ENCODE assay signal across 18 cellular contexts in the genomic region with DNA sequence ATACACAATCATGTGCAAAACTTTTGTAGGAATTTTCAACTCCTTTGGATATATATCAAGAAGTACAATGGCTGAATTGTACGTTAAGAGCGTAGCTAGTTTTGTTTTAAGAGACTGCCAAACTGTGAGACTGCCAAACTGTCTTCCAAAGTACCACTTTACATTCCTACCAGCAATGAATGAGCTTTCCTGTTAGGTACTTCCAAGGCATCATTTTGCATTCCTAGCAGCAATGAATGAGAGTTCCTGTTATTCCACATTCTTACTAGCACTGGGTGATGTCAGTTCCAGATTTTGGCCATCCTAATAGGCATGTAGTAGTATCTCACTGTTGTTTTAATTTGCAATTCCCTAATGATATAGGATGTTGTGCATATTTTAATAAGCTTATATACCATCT.
DNase-seq lines count a peak whose midpoint lies in the region; ATAC-seq, FAIRE-seq and TF ChIP-seq lines count a peak whose summit lies in the region.
"Had no signal": no experiment of that assay in that cellular context is flagged by ENCODE, and none has a peak within 500 bp of the region (broad histone marks: within the 10 kb centered on the region; RNA-seq: fewer than 3 reads in every experiment).

No MANE protein-coding gene starts in this region.

- no peaks in the 10 kb centered on the region for H3F3A ChIP-seq in GM23338 (replicated peaks; ENCODE audit: low read depth)

- H3K23ac ChIP-seq in H1 (ENCODE audit: insufficient read length): no peak overlapping the region

- no peak overlapping the region for H3K56ac ChIP-seq in H1 (replicated peaks; ENCODE audit: insufficient read length, low read depth, low read length)

- no peak overlapping the region for H3K27ac Mint-ChIP-seq in GM23338
- H3K27ac Mint-ChIP-seq in activated CD4-positive, alpha-beta T cell treated with anti-CD3 and anti-CD28 coated beads, Interleukin-2, amount 10 ng/mL, durations not matched to agents 24 days and 14 days: no peak overlapping the region
- H3K27ac Mint-ChIP-seq: CD14-positive monocyte; CD4-positive, alpha-beta memory T cell; HFFc6 had no signal

- no peak overlapping the region for H2AK5ac ChIP-seq in H1 (ENCODE audit: low read depth, low read length)

- no peaks in the 10 kb centered on the region for H3K9me3 ChIP-seq in H1 (ENCODE audit: insufficient read depth in 2 of 2, low read depth in 1 of 2, low read length in 1 of 2)
- no peaks in the 10 kb centered on the region for H3K9me3 ChIP-seq in lower lobe of right lung

- TF ChIP-seq RAD21 in H1 (IDR thresholded peaks at IDR 0.05 in 1 of 2, conservative IDR thresholded peaks at IDR 0.05 in 1 of 2; ENCODE audit: low read depth in 2 of 2, low read length in 2 of 2): no peak

- FAIRE-seq in H1 (lab: Jason Lieb, UNC) (peak; percentile 45), GM19239 (lab: Jason Lieb, UNC) (no peak)
- FAIRE-seq: H54 had no signal

- H4K91ac ChIP-seq in H1 (replicated peaks; ENCODE audit: insufficient read length, low read length): no peak overlapping the region

- no peaks in the 10 kb centered on the region for H3K9me2 ChIP-seq in GM23338 (ENCODE audit: insufficient read depth)

- H2BK5ac ChIP-seq in H1 (ENCODE audit: low read depth, low read length): no peak overlapping the region

- peaks cover 1% of the 10 kb centered on the region for H3K27me3 Mint-ChIP-seq in GM23338 (ENCODE audit: insufficient read depth, low read depth, poor library complexity)
- no peaks in the 10 kb centered on the region for H3K27me3 Mint-ChIP-seq in activated CD4-positive, alpha-beta T cell treated with anti-CD3 and anti-CD28 coated beads, Interleukin-2, amount 10 ng/mL, durations not matched to agents 24 days and 14 days
- H3K27me3 Mint-ChIP-seq: CD4-positive, alpha-beta memory T cell had no signal

- H3K4me1 Mint-ChIP-seq in GM23338: peaks cover 7% of the 10 kb centered on the region
- H3K4me1 Mint-ChIP-seq in activated CD4-positive, alpha-beta T cell treated with anti-CD3 and anti-CD28 coated beads, Interleukin-2, amount 10 ng/mL, durations not matched to agents 24 days and 14 days: no peaks in the 10 kb centered on the region
- H3K4me1 Mint-ChIP-seq: CD14-positive monocyte; CD4-positive, alpha-beta memory T cell had no signal

- H3K4me3 ChIP-seq in GM23338 (no peak overlapping the region), H1 (ENCODE audit: extremely low read depth in 1 of 4, insufficient read depth in 2 of 4, low read depth in 3 of 4, low read length in 4 of 4) (no peak overlapping the region), lower lobe of right lung (no peak overlapping the region)
- H3K4me3 ChIP-seq: BLaER1 had no signal

- no peak overlapping the region for H3K27ac ChIP-seq in GM23338 (ENCODE audit: low read depth)
- no peak overlapping the region for H3K27ac ChIP-seq in H1 (ENCODE audit: low read depth, low read length)
- no peak overlapping the region for H3K27ac ChIP-seq in lower lobe of right lung
- H3K27ac ChIP-seq: BLaER1 had no signal

- H3K36me3 ChIP-seq in GM23338 (ENCODE audit: insufficient read depth) (no peaks in the 10 kb centered on the region), H1 (ENCODE audit: control insufficient read depth in 2 of 4, insufficient read depth in 4 of 4, low read length in 3 of 4) (no peaks in the 10 kb centered on the region), lower lobe of right lung (no peaks in the 10 kb centered on the region)
- H3K36me3 ChIP-seq: BLaER1 had no signal

- no peak overlapping the region for H3K4ac ChIP-seq in H1 (replicated peaks; ENCODE audit: insufficient read length, low read depth, low read length)

- no peak for TF ChIP-seq POLR2A in H1 (IDR thresholded peaks at IDR 0.05; ENCODE audit: control extremely low read depth in 1 of 2, low read depth in 2 of 2, low read length in 2 of 2)

- H2AFZ ChIP-seq in GM23338 (no peak overlapping the region), H1 (ENCODE audit: low read length) (no peak overlapping the region)

- no peak overlapping the region for H3K14ac ChIP-seq in H1 (ENCODE audit: insufficient read length)

- TF ChIP-seq EP300 in H1 (IDR thresholded peaks at IDR 0.05; ENCODE audit: borderline replicate concordance in 1 of 2, low read depth in 2 of 2, low read length in 2 of 2): no peak

- H3K79me1 ChIP-seq in H1 (ENCODE audit: low read depth, low read length): no peaks in the 10 kb centered on the region

- TF ChIP-seq CTCF in GM23338 (conservative IDR thresholded peaks at IDR 0.05; ENCODE audit: low read depth in 2 of 2) (no peak), H1 (IDR thresholded peaks at IDR 0.05; ENCODE audit: control extremely low read depth in 1 of 3, insufficient read depth in 1 of 3, low read depth in 1 of 3, low read length in 3 of 3) (no peak), lower lobe of right lung (IDR thresholded peaks at IDR 0.05) (no peak)

- no peak overlapping the region for H3K9ac ChIP-seq in H1 (replicated peaks in 1 of 4; ENCODE audit: extremely low read depth in 1 of 4, low read depth in 3 of 4, low read length in 3 of 4)
- H3K9ac ChIP-seq: BLaER1 had no signal

- H3K23me2 ChIP-seq in H1 (ENCODE audit: low read depth, low read length): no peaks in the 10 kb centered on the region

- H3K27me3 ChIP-seq in GM23338 (ENCODE audit: insufficient read depth) (no peaks in the 10 kb centered on the region), H1 (replicated peaks in 1 of 4; ENCODE audit: control insufficient read depth in 3 of 4, extremely low read depth in 1 of 4, insufficient read depth in 3 of 4, low read length in 3 of 4) (no peaks in the 10 kb centered on the region), lower lobe of right lung (ENCODE audit: low read depth) (no peaks in the 10 kb centered on the region)
- H3K27me3 ChIP-seq: BLaER1 had no signal

- H3K18ac ChIP-seq in H1 (ENCODE audit: extremely low read depth, low read length): no peak overlapping the region

- no peaks in the 10 kb centered on the region for H4K20me1 ChIP-seq in GM23338 (replicated peaks; ENCODE audit: insufficient read depth)
- H4K20me1 ChIP-seq in H1 (replicated peaks in 1 of 2; ENCODE audit: control insufficient read depth in 1 of 2, insufficient read depth in 2 of 2, low read length in 2 of 2): no peaks in the 10 kb centered on the region
- H4K20me1 ChIP-seq: BLaER1 had no signal

- H3K4me3 Mint-ChIP-seq in GM23338: no peak overlapping the region
- H3K4me3 Mint-ChIP-seq in activated CD4-positive, alpha-beta T cell treated with anti-CD3 and anti-CD28 coated beads, Interleukin-2, amount 10 ng/mL, durations not matched to agents 24 days and 14 days: no peak overlapping the region
- H3K4me3 Mint-ChIP-seq: CD14-positive monocyte; CD4-positive, alpha-beta memory T cell; HFFc6 had no signal

- H4K5ac ChIP-seq in H1 (ENCODE audit: insufficient read length, low read depth, low read length): no peak overlapping the region

- H2BK12ac ChIP-seq in H1 (ENCODE audit: low read depth, low read length): no peak overlapping the region

- H3K79me2 ChIP-seq in GM23338 (replicated peaks; ENCODE audit: insufficient read depth) (no peaks in the 10 kb centered on the region), H1 (ENCODE audit: control insufficient read depth in 1 of 2, insufficient read depth in 2 of 2, low read length in 2 of 2) (no peaks in the 10 kb centered on the region)

- ATAC-seq in GM23338: peak; percentile 45; the same call in 2 of the 3 replicates
- peak; percentile 81 to 84 for ATAC-seq in lower lobe of right lung
- ATAC-seq: HCT116 had no signal

- intact Hi-C loops in lower lobe of right lung (cut with DNase I): no loop called here
- intact Hi-C loops in activated CD4-positive, alpha-beta T cell treated with anti-CD3 and anti-CD28 coated beads, Interleukin-2, amount 10 ng/mL, durations not matched to agents 24 days and 14 days (cut with micrococcal nuclease): no loop called here

- DNase-seq in GM23338 (ENCODE audit: low spot score) (peak; percentile 67), H1 (ENCODE audit: low read depth in 1 of 2, low spot score in 2 of 2) (no peak), iPS DF 4.7 (ENCODE audit: extremely low read depth, low spot score) (peak; percentile 33), lower lobe of right lung (no peak), GM19239 (ENCODE audit: insufficient read length, low spot score) (no peak), NCI-H748 treated with DMSO at 0.1 percent for 48 hours (lab: John Stamatoyannopoulos, UW) (no peak), LoVo (ENCODE audit: low spot score) (no peak)
- no peak for DNase-seq in activated CD4-positive, alpha-beta T cell treated with anti-CD3 and anti-CD28 coated beads, Interleukin-2, amount 10 ng/mL, durations not matched to agents 24 days and 14 days
- DNase-seq: 8988T; Calu3; CD4-positive, alpha-beta memory T cell; DMS79 treated with DMSO at 0.1 percent for 48 hours; GF-D8; HFFc6 had no signal

- peaks cover 8% of the 10 kb centered on the region; the same call in 2 of the 3 replicates for H3K9me3 Mint-ChIP-seq in GM23338
- H3K9me3 Mint-ChIP-seq in activated CD4-positive, alpha-beta T cell treated with anti-CD3 and anti-CD28 coated beads, Interleukin-2, amount 10 ng/mL, durations not matched to agents 24 days and 14 days: no peaks in the 10 kb centered on the region

- H3K4me1 ChIP-seq in GM23338 (ENCODE audit: insufficient read depth): no peaks in the 10 kb centered on the region
- no peaks in the 10 kb centered on the region for H3K4me1 ChIP-seq in H1 (replicated peaks in 1 of 4; ENCODE audit: control insufficient read depth in 3 of 4, insufficient read depth in 4 of 4, low read length in 3 of 4)
- no peaks in the 10 kb centered on the region for H3K4me1 ChIP-seq in lower lobe of right lung
- H3K4me1 ChIP-seq: BLaER1 had no signal

- CTCF ChIA-PET in H1 (lab: Charles Lee; ENCODE audit: partially characterized antibody): interaction anchor here (1.5 kb wide), 1 partner anchor 25 kb away, joined by 3 read pairs; no protein-coding TSS in a partner anchor

- no peaks in the 10 kb centered on the region; the same call in 2 of the 3 replicates for H3K36me3 Mint-ChIP-seq in GM23338 (ENCODE audit: low read depth)
- H3K36me3 Mint-ChIP-seq in activated CD4-positive, alpha-beta T cell treated with anti-CD3 and anti-CD28 coated beads, Interleukin-2, amount 10 ng/mL, durations not matched to agents 24 days and 14 days (ENCODE audit: low read depth): no peaks in the 10 kb centered on the region
- H3K36me3 Mint-ChIP-seq: CD14-positive monocyte; CD4-positive, alpha-beta memory T cell had no signal

- POLR2A ChIA-PET in H1 (lab: Charles Lee; ENCODE audit: partially characterized antibody): no interaction called here

- 82% methylated on average over 2 of the region's 2 CpGs; no CpG with 5 or more reads in 1 of the 2 experiments for WGBS in H1 (ENCODE audit: extremely low coverage in 1 of 2, insufficient coverage in 1 of 2, insufficient read length in 1 of 2, insufficient replicate concordance in 2 of 2, low coverage in 1 of 2, low lambda C conversion rate in 2 of 2, missing lambda C conversion rate in 1 of 2), 2 experiments

- H2BK15ac ChIP-seq in H1 (ENCODE audit: low read length): no peak overlapping the region

- H3K4me2 ChIP-seq in GM23338 (no peak overlapping the region), H1 (ENCODE audit: insufficient read depth in 1 of 2, low read depth in 2 of 2, low read length in 2 of 2) (no peak overlapping the region)
- H3K4me2 ChIP-seq: BLaER1 had no signal

- no peak overlapping the region for H2BK120ac ChIP-seq in H1 (replicated peaks; ENCODE audit: low read depth, low read length)

- H4K8ac ChIP-seq in H1 (ENCODE audit: extremely low read depth, insufficient read depth, low read length): no peak overlapping the region

- no peak overlapping the region for H2BK20ac ChIP-seq in H1 (ENCODE audit: low read length)

Comparison
In these comparisons a context has a peak if more than half of its experiments do, and no peak if none do; other contexts are left out.
1. DNase-seq: peak in GM23338 (single experiment) and iPS DF 4.7 (single experiment); none in H1 (0 of 2), lower lobe of right lung (single experiment), GM19239 (single experiment), NCI-H748 treated with DMSO at 0.1 percent for 48 hours (single experiment), LoVo (single experiment) and activated CD4-positive, alpha-beta T cell treated with anti-CD3 and anti-CD28 coated beads, Interleukin-2, amount 10 ng/mL, durations not matched to agents 24 days and 14 days (single experiment).